ENCODE assay signal across 9 cellular contexts in genomic region chr19:7928334-7928706, GRCh38. TPM values are rescaled to one million over a fixed set of nuclear protein-coding genes. Genes with fewer than 3 reads are reported as not detected.
DNase-seq lines count a peak whose midpoint lies in the region; ATAC-seq and TF ChIP-seq lines count a peak whose summit lies in the region.
"Had no signal": no experiment of that assay in that cellular context is flagged by ENCODE, and none has a peak within 500 bp of the region (broad histone marks: within the 10 kb centered on the region; RNA-seq: fewer than 3 reads in every experiment).

No MANE protein-coding gene starts in this region.

- ATAC-seq in RWPE2 (ENCODE audit: low read depth) (no peak), GM18502 (IDR thresholded peaks at IDR 0.05; ENCODE audit: poor library complexity, unreplicated experiment) (no peak)
- ATAC-seq in stimulated activated naive B cell treated with anti-CD40 and anti-IgM and Interleukin-4, amounts not matched to agents 10 μg/mL and 1 μg/mL and 100 μg/mL, for 72 hours (replicated peaks) = no peak
- ATAC-seq: left lobe of liver had no signal

- H3K4me3 ChIP-seq in RWPE2 (ENCODE audit: severe bottlenecking) (no peak overlapping the region), fibroblast of the aortic adventitia (ENCODE audit: low read depth, low read length) (peak overlapping the region; percentile 17)

- no peaks in the 10 kb centered on the region for H3K9me3 Mint-ChIP-seq in stimulated activated naive B cell treated with anti-CD40 and anti-IgM and Interleukin-4, amounts not matched to agents 10 μg/mL and 1 μg/mL and 100 μg/mL, for 72 hours

- peak overlapping the region; percentile 77 for H3K27ac ChIP-seq in RWPE2 (ENCODE audit: poor library complexity, severe bottlenecking)

- H3K36me3 ChIP-seq in RWPE2 (ENCODE audit: low read depth) = peaks cover 36% of the 10 kb centered on the region

- H3K9me3 ChIP-seq in RWPE2 (ENCODE audit: severe bottlenecking) = no peaks in the 10 kb centered on the region

- H3K27me3 ChIP-seq in RWPE2 (ENCODE audit: insufficient read depth, poor library complexity, severe bottlenecking) = no peaks in the 10 kb centered on the region

- H3K27me3 Mint-ChIP-seq in stimulated activated naive B cell treated with anti-CD40 and anti-IgM and Interleukin-4, amounts not matched to agents 10 μg/mL and 1 μg/mL and 100 μg/mL, for 72 hours = peaks cover 0 to 8% of the 10 kb centered on the region in 2 donors

- no peak for TF ChIP-seq CTCF in RWPE2 (IDR thresholded peaks at IDR 0.05; ENCODE audit: poor library complexity, severe bottlenecking)
- no peak for TF ChIP-seq CTCF in fibroblast of the aortic adventitia (IDR thresholded peaks at IDR 0.05; ENCODE audit: insufficient read depth, low read length)

- H3K4me3 Mint-ChIP-seq in stimulated activated naive B cell treated with anti-CD40 and anti-IgM and Interleukin-4, amounts not matched to agents 10 μg/mL and 1 μg/mL and 100 μg/mL, for 72 hours = no peak overlapping the region

- H3K27ac Mint-ChIP-seq in stimulated activated naive B cell treated with anti-CD40 and anti-IgM and Interleukin-4, amounts not matched to agents 10 μg/mL and 1 μg/mL and 100 μg/mL, for 72 hours = peak overlapping the region; percentile 47

- peaks cover 15% of the 10 kb centered on the region for H3K4me1 ChIP-seq in RWPE2 (ENCODE audit: insufficient read depth, poor library complexity, severe bottlenecking)

- in situ Hi-C loops in ACHN (cut with HindIII; ENCODE audit: low pct_ligation_motif_present, low pct_unique_long_range_greater_than_20kb, low sequenced_read_pairs) = no loop called here

- no peak for DNase-seq in RWPE2 (ENCODE audit: low spot score)
- DNase-seq in fibroblast of the aortic adventitia (ENCODE audit: low read depth) = peak; percentile 32
- no peak for DNase-seq in stimulated activated naive B cell treated with anti-CD40 and anti-IgM and Interleukin-4, amounts not matched to agents 10 μg/mL and 1 μg/mL and 100 μg/mL, for 72 hours
- no peak for DNase-seq in globus pallidus (ENCODE audit: low spot score)
- DNase-seq in ACHN = no peak
- DNase-seq: cerebellar nuclear complex, NCI-H526 had no signal

- H3K36me3 Mint-ChIP-seq in stimulated activated naive B cell treated with anti-CD40 and anti-IgM and Interleukin-4, amounts not matched to agents 10 μg/mL and 1 μg/mL and 100 μg/mL, for 72 hours = peaks cover 32 to 48% of the 10 kb centered on the region in 2 donors

- peaks cover 12 to 30% of the 10 kb centered on the region in 2 donors for H3K4me1 Mint-ChIP-seq in stimulated activated naive B cell treated with anti-CD40 and anti-IgM and Interleukin-4, amounts not matched to agents 10 μg/mL and 1 μg/mL and 100 μg/mL, for 72 hours

RNA-seq across cellular contexts. Expression of gene CTXN1, which starts 2.4 kb away (rescaled TPM):
- total RNA-seq in fibroblast of the aortic adventitia (ENCODE audit: low replicate concordance) = 2.8 and 4.1 TPM in 2 replicates
- total RNA-seq: left lobe of liver had no signal

RNA-seq across cellular contexts. Expression of gene SNAPC2, which starts 8.2 kb away (rescaled TPM):
- 17.3 and 27.8 TPM in 2 replicates for total RNA-seq in fibroblast of the aortic adventitia (ENCODE audit: low replicate concordance)

RNA-seq across cellular contexts. Expression of gene TGFBR3L, which starts 13.7 kb away (rescaled TPM):
- 0.99 and 1.3 TPM in 2 replicates for total RNA-seq in fibroblast of the aortic adventitia (ENCODE audit: low replicate concordance)

RNA-seq across cellular contexts. Expression of gene TIMM44, which starts 15.1 kb away (rescaled TPM):
- total RNA-seq in fibroblast of the aortic adventitia (ENCODE audit: low replicate concordance) = 36.5 and 40.7 TPM in 2 replicates

RNA-seq across cellular contexts. Expression of gene MAP2K7, which starts 24.6 kb away (rescaled TPM):
- 3.4 and 10.2 TPM in 2 replicates for total RNA-seq in fibroblast of the aortic adventitia (ENCODE audit: low replicate concordance)
